ENCODE assay signal across 1 cellular context in genomic region chr17:47239663-47240374, GRCh38.
TF ChIP-seq lines count a peak whose summit lies in the region.

No MANE protein-coding gene starts in this region.

TF ChIP-seq in K562, 482 proteins besides CTCF, POLR2A, EP300 and RAD21 (continued from another document and continues in another):
- TF ChIP-seq, protein P1, sequence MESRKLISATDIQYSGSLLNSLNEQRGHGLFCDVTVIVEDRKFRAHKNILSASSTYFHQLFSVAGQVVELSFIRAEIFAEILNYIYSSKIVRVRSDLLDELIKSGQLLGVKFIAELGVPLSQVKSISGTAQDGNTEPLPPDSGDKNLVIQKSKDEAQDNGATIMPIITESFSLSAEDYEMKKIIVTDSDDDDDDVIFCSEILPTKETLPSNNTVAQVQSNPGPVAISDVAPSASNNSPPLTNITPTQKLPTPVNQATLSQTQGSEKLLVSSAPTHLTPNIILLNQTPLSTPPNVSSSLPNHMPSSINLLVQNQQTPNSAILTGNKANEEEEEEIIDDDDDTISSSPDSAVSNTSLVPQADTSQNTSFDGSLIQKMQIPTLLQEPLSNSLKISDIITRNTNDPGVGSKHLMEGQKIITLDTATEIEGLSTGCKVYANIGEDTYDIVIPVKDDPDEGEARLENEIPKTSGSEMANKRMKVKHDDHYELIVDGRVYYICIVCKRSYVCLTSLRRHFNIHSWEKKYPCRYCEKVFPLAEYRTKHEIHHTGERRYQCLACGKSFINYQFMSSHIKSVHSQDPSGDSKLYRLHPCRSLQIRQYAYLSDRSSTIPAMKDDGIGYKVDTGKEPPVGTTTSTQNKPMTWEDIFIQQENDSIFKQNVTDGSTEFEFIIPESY (CRISPR knock-in tag; IDR thresholded peaks at IDR 0.05) = no peak
- TF ChIP-seq RFX1 (IDR thresholded peaks at IDR 0.05) (no peak), ZNF212 (CRISPR knock-in tag; IDR thresholded peaks at IDR 0.05) (no peak), HNRNPUL1 (IDR thresholded peaks at IDR 0.05; ENCODE audit: low read length) (no peak), CBX1 (IDR thresholded peaks at IDR 0.05; ENCODE audit: low read depth) (no peak), DIDO1 (tag; IDR thresholded peaks at IDR 0.05; ENCODE audit: low read depth) (no peak), SMARCC2 (IDR thresholded peaks at IDR 0.05; ENCODE audit: low read depth) (peak; percentile 63; the same call in 1 of the 2 replicates), HCFC1 (IDR thresholded peaks at IDR 0.05; ENCODE audit: low read depth, low read length) (no peak), HINFP (tag; conservative IDR thresholded peaks at IDR 0.05; ENCODE audit: low read depth) (no peak), ZNF707 (CRISPR knock-in tag; conservative IDR thresholded peaks at IDR 0.05) (no peak), ZNF354B (CRISPR knock-in tag; IDR thresholded peaks at IDR 0.05) (no peak), HBP1 (CRISPR knock-in tag; IDR thresholded peaks at IDR 0.05) (no peak), ZNF395 (CRISPR knock-in tag; IDR thresholded peaks at IDR 0.05) (peak; percentile 92), SRSF3 (IDR thresholded peaks at IDR 0.05; ENCODE audit: insufficient read depth, low read length) (no peak), NCOA6 (IDR thresholded peaks at IDR 0.05) (no peak), ZNF740 (CRISPR knock-in tag; IDR thresholded peaks at IDR 0.05) (no peak), ZNF740 (tag; IDR thresholded peaks at IDR 0.05) (no peak), MEF2A (IDR thresholded peaks at IDR 0.05; ENCODE audit: control insufficient read depth, low read depth, low read length) (peak; percentile 44; the same call in 1 of the 2 replicates), RFX7 (CRISPR knock-in tag; IDR thresholded peaks at IDR 0.05) (no peak), ZNF561 (CRISPR knock-in tag; conservative IDR thresholded peaks at IDR 0.05) (no peak), ZBTB11 (CRISPR knock-in tag; IDR thresholded peaks at IDR 0.05) (no peak), MAX (CRISPR knock-in tag; IDR thresholded peaks at IDR 0.05) (no peak), POLR2H (tag; IDR thresholded peaks at IDR 0.05; ENCODE audit: low read depth) (no peak), MBD1 (CRISPR knock-in tag; IDR thresholded peaks at IDR 0.05) (no peak)
- TF ChIP-seq, protein P2, sequence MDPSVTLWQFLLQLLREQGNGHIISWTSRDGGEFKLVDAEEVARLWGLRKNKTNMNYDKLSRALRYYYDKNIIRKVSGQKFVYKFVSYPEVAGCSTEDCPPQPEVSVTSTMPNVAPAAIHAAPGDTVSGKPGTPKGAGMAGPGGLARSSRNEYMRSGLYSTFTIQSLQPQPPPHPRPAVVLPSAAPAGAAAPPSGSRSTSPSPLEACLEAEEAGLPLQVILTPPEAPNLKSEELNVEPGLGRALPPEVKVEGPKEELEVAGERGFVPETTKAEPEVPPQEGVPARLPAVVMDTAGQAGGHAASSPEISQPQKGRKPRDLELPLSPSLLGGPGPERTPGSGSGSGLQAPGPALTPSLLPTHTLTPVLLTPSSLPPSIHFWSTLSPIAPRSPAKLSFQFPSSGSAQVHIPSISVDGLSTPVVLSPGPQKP (CRISPR knock-in tag; IDR thresholded peaks at IDR 0.05) = no peak
- TF ChIP-seq, protein P3, sequence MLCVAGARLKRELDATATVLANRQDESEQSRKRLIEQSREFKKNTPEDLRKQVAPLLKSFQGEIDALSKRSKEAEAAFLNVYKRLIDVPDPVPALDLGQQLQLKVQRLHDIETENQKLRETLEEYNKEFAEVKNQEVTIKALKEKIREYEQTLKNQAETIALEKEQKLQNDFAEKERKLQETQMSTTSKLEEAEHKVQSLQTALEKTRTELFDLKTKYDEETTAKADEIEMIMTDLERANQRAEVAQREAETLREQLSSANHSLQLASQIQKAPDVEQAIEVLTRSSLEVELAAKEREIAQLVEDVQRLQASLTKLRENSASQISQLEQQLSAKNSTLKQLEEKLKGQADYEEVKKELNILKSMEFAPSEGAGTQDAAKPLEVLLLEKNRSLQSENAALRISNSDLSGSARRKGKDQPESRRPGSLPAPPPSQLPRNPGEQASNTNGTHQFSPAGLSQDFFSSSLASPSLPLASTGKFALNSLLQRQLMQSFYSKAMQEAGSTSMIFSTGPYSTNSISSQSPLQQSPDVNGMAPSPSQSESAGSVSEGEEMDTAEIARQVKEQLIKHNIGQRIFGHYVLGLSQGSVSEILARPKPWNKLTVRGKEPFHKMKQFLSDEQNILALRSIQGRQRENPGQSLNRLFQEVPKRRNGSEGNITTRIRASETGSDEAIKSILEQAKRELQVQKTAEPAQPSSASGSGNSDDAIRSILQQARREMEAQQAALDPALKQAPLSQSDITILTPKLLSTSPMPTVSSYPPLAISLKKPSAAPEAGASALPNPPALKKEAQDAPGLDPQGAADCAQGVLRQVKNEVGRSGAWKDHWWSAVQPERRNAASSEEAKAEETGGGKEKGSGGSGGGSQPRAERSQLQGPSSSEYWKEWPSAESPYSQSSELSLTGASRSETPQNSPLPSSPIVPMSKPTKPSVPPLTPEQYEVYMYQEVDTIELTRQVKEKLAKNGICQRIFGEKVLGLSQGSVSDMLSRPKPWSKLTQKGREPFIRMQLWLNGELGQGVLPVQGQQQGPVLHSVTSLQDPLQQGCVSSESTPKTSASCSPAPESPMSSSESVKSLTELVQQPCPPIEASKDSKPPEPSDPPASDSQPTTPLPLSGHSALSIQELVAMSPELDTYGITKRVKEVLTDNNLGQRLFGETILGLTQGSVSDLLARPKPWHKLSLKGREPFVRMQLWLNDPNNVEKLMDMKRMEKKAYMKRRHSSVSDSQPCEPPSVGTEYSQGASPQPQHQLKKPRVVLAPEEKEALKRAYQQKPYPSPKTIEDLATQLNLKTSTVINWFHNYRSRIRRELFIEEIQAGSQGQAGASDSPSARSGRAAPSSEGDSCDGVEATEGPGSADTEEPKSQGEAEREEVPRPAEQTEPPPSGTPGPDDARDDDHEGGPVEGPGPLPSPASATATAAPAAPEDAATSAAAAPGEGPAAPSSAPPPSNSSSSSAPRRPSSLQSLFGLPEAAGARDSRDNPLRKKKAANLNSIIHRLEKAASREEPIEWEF (CRISPR knock-in tag; IDR thresholded peaks at IDR 0.05) = no peak
- TF ChIP-seq, protein P4, sequence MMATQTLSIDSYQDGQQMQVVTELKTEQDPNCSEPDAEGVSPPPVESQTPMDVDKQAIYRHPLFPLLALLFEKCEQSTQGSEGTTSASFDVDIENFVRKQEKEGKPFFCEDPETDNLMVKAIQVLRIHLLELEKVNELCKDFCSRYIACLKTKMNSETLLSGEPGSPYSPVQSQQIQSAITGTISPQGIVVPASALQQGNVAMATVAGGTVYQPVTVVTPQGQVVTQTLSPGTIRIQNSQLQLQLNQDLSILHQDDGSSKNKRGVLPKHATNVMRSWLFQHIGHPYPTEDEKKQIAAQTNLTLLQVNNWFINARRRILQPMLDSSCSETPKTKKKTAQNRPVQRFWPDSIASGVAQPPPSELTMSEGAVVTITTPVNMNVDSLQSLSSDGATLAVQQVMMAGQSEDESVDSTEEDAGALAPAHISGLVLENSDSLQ (IDR thresholded peaks at IDR 0.05) = no peak
- TF ChIP-seq, protein P5, sequence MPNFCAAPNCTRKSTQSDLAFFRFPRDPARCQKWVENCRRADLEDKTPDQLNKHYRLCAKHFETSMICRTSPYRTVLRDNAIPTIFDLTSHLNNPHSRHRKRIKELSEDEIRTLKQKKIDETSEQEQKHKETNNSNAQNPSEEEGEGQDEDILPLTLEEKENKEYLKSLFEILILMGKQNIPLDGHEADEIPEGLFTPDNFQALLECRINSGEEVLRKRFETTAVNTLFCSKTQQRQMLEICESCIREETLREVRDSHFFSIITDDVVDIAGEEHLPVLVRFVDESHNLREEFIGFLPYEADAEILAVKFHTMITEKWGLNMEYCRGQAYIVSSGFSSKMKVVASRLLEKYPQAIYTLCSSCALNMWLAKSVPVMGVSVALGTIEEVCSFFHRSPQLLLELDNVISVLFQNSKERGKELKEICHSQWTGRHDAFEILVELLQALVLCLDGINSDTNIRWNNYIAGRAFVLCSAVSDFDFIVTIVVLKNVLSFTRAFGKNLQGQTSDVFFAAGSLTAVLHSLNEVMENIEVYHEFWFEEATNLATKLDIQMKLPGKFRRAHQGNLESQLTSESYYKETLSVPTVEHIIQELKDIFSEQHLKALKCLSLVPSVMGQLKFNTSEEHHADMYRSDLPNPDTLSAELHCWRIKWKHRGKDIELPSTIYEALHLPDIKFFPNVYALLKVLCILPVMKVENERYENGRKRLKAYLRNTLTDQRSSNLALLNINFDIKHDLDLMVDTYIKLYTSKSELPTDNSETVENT (CRISPR knock-in tag; IDR thresholded peaks at IDR 0.05) = no peak
